ENCODE assay signal across 9 cellular contexts in the genomic region with DNA sequence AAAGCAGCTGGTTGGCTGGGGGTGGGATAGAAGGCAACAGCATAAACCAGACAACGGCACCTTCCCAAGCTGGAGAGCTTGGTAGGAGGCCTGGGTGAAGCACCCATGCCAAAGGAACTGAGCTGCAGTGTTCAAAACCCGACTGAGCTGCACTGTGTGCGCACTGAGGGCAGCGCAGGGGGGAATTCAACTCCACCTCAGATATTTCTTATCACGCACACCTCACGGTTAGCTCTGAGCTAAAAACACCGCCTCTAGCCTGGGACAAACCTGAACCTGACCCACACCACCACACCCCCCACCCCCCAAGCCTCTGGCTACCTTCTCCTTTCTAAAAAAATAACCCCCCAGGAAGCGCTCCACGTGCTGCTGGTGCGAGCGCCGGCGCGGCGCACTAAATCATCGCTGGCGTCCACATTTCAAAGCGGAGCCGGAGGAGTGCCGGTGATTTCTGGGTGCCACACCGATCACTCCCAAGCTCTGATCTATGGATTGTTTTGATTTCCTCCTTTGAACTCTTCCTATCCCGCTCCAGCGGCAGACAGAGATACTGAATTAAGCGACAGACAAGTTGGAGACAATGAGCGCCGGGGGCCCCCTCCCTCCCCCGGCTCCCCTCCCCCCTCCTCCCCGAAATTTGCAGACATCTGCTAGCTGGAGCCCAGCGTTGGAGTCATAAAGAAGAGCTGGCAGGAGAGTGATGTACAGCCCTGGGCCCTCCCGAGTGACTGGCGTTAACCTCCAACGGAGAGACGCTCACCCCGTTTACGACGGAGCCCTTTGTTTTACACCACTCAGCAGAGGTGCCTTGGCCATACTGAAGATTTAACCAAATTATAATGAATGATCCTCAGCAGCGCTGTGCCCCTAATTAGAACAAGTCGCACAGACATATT.
A peak's percentile ranks its signal among the peaks of the same experiment; 100 is the strongest.
DNase-seq lines count a peak whose midpoint lies in the region; ATAC-seq and TF ChIP-seq lines count a peak whose summit lies in the region.
"Had no signal": no experiment of that assay in that cellular context is flagged by ENCODE, and none has a peak within 500 bp of the region (broad histone marks: within the 10 kb centered on the region; RNA-seq: fewer than 3 reads in every experiment).

No MANE protein-coding gene starts in this region.

- no peak for DNase-seq in activated CD4-positive, CD25-positive, alpha-beta regulatory T cell (lab: John Stamatoyannopoulos, UW)
- DNase-seq in adipocyte (ENCODE audit: low read depth) (peak; percentile 49), immature natural killer cell (no peak), T-helper 2 cell (no peak), testis (no peak)
- DNase-seq in activated naive CD4-positive, alpha-beta T cell treated with anti-CD3 and anti-CD28 coated beads, Interleukin-2, amount 50 U/mL, for 72 hours (ENCODE audit: low spot score in 2 of 2): no peak
- DNase-seq: occipital lobe had no signal

- H3K4me3 Mint-ChIP-seq in immature natural killer cell: peak overlapping the region in 3 of 5 donors; percentile 38 to 67 (median 52)
- H3K4me3 Mint-ChIP-seq in stimulated activated naive CD8-positive, alpha-beta T cell treated with anti-CD3 and anti-CD28 coated beads, Interleukin-15, Interleukin-2, amounts not matched to agents 100 ng/mL and 50 ng/mL, for 24 hours: peak overlapping the region; percentile 68

- WGBS in testis, 2 donors: 6% methylated on average over 28 to 38 of the region's 38 CpGs

- H3K9me3 Mint-ChIP-seq in immature natural killer cell: no peaks in the 10 kb centered on the region
- H3K9me3 Mint-ChIP-seq in stimulated activated naive CD8-positive, alpha-beta T cell treated with anti-CD3 and anti-CD28 coated beads, Interleukin-15, Interleukin-2, amounts not matched to agents 100 ng/mL and 50 ng/mL, for 24 hours: no peaks in the 10 kb centered on the region
- H3K9me3 Mint-ChIP-seq in activated naive CD4-positive, alpha-beta T cell treated with anti-CD3 and anti-CD28 coated beads, Interleukin-2, amount 50 U/mL, for 72 hours: no peaks in the 10 kb centered on the region

- no peak for TF ChIP-seq CTCF in testis (IDR thresholded peaks at IDR 0.05)

- peaks cover 56% of the 10 kb centered on the region for H3K27me3 ChIP-seq in adipocyte (replicated peaks; ENCODE audit: control insufficient read depth, insufficient read depth, low read length)
- H3K27me3 ChIP-seq in testis: no peaks in the 10 kb centered on the region

- H3K27ac ChIP-seq in testis: no peak overlapping the region

- intact Hi-C loops in testis (cut with DNase I; ENCODE audit: low total_unique reads): no loop called here

- H3K36me3 ChIP-seq in adipocyte (ENCODE audit: control insufficient read depth, insufficient read depth, low read length, severe bottlenecking) (no peaks in the 10 kb centered on the region), testis (ENCODE audit: low read depth, missing control alignments) (no peaks in the 10 kb centered on the region)

- peaks cover 30 to 33% of the 10 kb centered on the region in 2 donors for H3K4me1 Mint-ChIP-seq in immature natural killer cell
- H3K4me1 Mint-ChIP-seq in stimulated activated naive CD8-positive, alpha-beta T cell treated with anti-CD3 and anti-CD28 coated beads, Interleukin-15, Interleukin-2, amounts not matched to agents 100 ng/mL and 50 ng/mL, for 24 hours (ENCODE audit: low read depth): peaks cover 22% of the 10 kb centered on the region

- no peaks in the 10 kb centered on the region for H3K36me3 Mint-ChIP-seq in immature natural killer cell
- H3K36me3 Mint-ChIP-seq in stimulated activated naive CD8-positive, alpha-beta T cell treated with anti-CD3 and anti-CD28 coated beads, Interleukin-15, Interleukin-2, amounts not matched to agents 100 ng/mL and 50 ng/mL, for 24 hours (ENCODE audit: low read depth): no peaks in the 10 kb centered on the region
- no peaks in the 10 kb centered on the region for H3K36me3 Mint-ChIP-seq in activated naive CD4-positive, alpha-beta T cell treated with anti-CD3 and anti-CD28 coated beads, Interleukin-2, amount 50 U/mL, for 72 hours

- peak overlapping the region; percentile 56 for H3K9ac ChIP-seq in adipocyte (ENCODE audit: low read length)

- peak overlapping the region; percentile 71 for H3K4me3 ChIP-seq in adipocyte (ENCODE audit: low read length)
- peak overlapping the region in 1 of 2 donors; percentile 1 for H3K4me3 ChIP-seq in testis

- ATAC-seq in activated CD4-positive, CD25-positive, alpha-beta regulatory T cell treated with anti-CD3 and anti-CD28 coated beads, Interleukin-2, amount 50 U/mL, for 24 hours: peak; percentile 45 to 55
- no peak for ATAC-seq in activated naive CD4-positive, alpha-beta T cell treated with anti-CD3 and anti-CD28 coated beads, Interleukin-2, amount 50 U/mL, for 72 hours

- TF ChIP-seq POLR2A in testis (IDR thresholded peaks at IDR 0.05): no peak

- H3K9me3 ChIP-seq in adipocyte (ENCODE audit: control insufficient read depth, low read length) (no peaks in the 10 kb centered on the region), testis (no peaks in the 10 kb centered on the region)

- H3K4me1 ChIP-seq in adipocyte (ENCODE audit: control insufficient read depth, insufficient read depth, low read length) (peaks cover 9% of the 10 kb centered on the region), testis (peaks cover 7% of the 10 kb centered on the region)

- no peak overlapping the region for H3K27ac Mint-ChIP-seq in immature natural killer cell
- H3K27ac Mint-ChIP-seq in stimulated activated naive CD8-positive, alpha-beta T cell treated with anti-CD3 and anti-CD28 coated beads, Interleukin-15, Interleukin-2, amounts not matched to agents 100 ng/mL and 50 ng/mL, for 24 hours: no peak overlapping the region
- H3K27ac Mint-ChIP-seq in activated naive CD4-positive, alpha-beta T cell treated with anti-CD3 and anti-CD28 coated beads, Interleukin-2, amount 50 U/mL, for 72 hours: no peak overlapping the region

- peaks cover 23 to 46% (median 35%) of the 10 kb centered on the region in 3 donors for H3K27me3 Mint-ChIP-seq in immature natural killer cell (ENCODE audit: low read depth in 3 of 3)
- H3K27me3 Mint-ChIP-seq in stimulated activated naive CD8-positive, alpha-beta T cell treated with anti-CD3 and anti-CD28 coated beads, Interleukin-15, Interleukin-2, amounts not matched to agents 100 ng/mL and 50 ng/mL, for 24 hours: peaks cover 35% of the 10 kb centered on the region

Comparison
In these comparisons a context has a peak if more than half of its experiments do, and no peak if none do; other contexts are left out.
1. ATAC-seq: peak in activated CD4-positive, CD25-positive, alpha-beta regulatory T cell treated with anti-CD3 and anti-CD28 coated beads, Interleukin-2, amount 50 U/mL, for 24 hours (2 of 2); none in activated naive CD4-positive, alpha-beta T cell treated with anti-CD3 and anti-CD28 coated beads, Interleukin-2, amount 50 U/mL, for 72 hours (0 of 2).